7 cellular contexts compared by ENCODE assay signal in genomic region chr11:13316528-13316961, GRCh38. TPM values are rescaled to one million over a fixed set of nuclear protein-coding genes. Genes with fewer than 3 reads are reported as not detected.
DNase-seq lines count a peak whose midpoint lies in the region; ATAC-seq, FAIRE-seq and TF ChIP-seq lines count a peak whose summit lies in the region.

No MANE protein-coding gene starts in this region.

- peaks cover 47% of the 10 kb centered on the region for H3K4me1 ChIP-seq in CD8-positive, alpha-beta T cell (ENCODE audit: insufficient read depth, low read length)

- ATAC-seq in GM21381 (IDR thresholded peaks at IDR 0.05; ENCODE audit: unreplicated experiment) (peak; percentile 36), left colon (no peak)
- ATAC-seq in CD8-positive, alpha-beta T cell, result no peak

- H3K27me3 Mint-ChIP-seq in CD8-positive, alpha-beta T cell (ENCODE audit: low read depth), result no peaks in the 10 kb centered on the region

- no peak overlapping the region for H3K4me3 ChIP-seq in CD8-positive, alpha-beta T cell (ENCODE audit: low read depth, low read length)

- no peak for FAIRE-seq in HTR-8/SVneo (lab: Jason Lieb, UNC)

- POLR2A ChIA-PET in CD8-positive, alpha-beta T cell (lab: Charles Lee), result interaction anchor here (1.6 kb wide), 1 partner anchor 14 kb away, joined by 4 read pairs; no protein-coding TSS in a partner anchor

- CTCF ChIA-PET in CD8-positive, alpha-beta T cell (lab: Charles Lee), result interaction anchor here (2.7 kb wide), 1 partner anchor 19 kb away, joined by 14 read pairs; no protein-coding TSS in a partner anchor

- H3K4me1 Mint-ChIP-seq in CD8-positive, alpha-beta T cell (ENCODE audit: low read depth), result peaks cover 87% of the 10 kb centered on the region

- no peaks in the 10 kb centered on the region for H3K9me3 ChIP-seq in CD8-positive, alpha-beta T cell (ENCODE audit: low read length)

- H3K36me3 Mint-ChIP-seq in CD8-positive, alpha-beta T cell, result peaks cover 48% of the 10 kb centered on the region

- intact Hi-C loops in CD8-positive, alpha-beta T cell (cut with DNase I, micrococcal nuclease), result no loop called here
- intact Hi-C loops in left colon (cut with DNase I, micrococcal nuclease), result no loop called here

- no peak overlapping the region for H3K4me3 Mint-ChIP-seq in CD8-positive, alpha-beta T cell

- DNase-seq in HTR-8/SVneo (ENCODE audit: insufficient read length, low spot score) (peak; percentile 30), fibroblast of gingiva (ENCODE audit: low read depth) (peak; percentile 79), stromal cell of bone marrow (ENCODE audit: low read depth) (peak; percentile 65), 8988T (no peak), left colon (no peak)
- DNase-seq in CD8-positive, alpha-beta T cell, result no peak

- H3K27me3 ChIP-seq in CD8-positive, alpha-beta T cell (ENCODE audit: insufficient read depth, low read length), result no peaks in the 10 kb centered on the region

- peaks cover 5% of the 10 kb centered on the region for H3K36me3 ChIP-seq in CD8-positive, alpha-beta T cell (ENCODE audit: insufficient read depth, low read length)

- H3K27ac Mint-ChIP-seq in CD8-positive, alpha-beta T cell, result no peak overlapping the region

- no peak overlapping the region for H3K27ac ChIP-seq in CD8-positive, alpha-beta T cell (ENCODE audit: low read depth, low read length)

- TF ChIP-seq CTCF in CD8-positive, alpha-beta T cell (IDR thresholded peaks at IDR 0.05), result no peak

- no peaks in the 10 kb centered on the region for H3K9me3 Mint-ChIP-seq in CD8-positive, alpha-beta T cell

RNA-seq across cellular contexts. Expression of gene BMAL1, which starts 39.0 kb away (rescaled TPM):
- total RNA-seq in CD8-positive, alpha-beta T cell, result 100 to 1,000 TPM; 109 to 119 TPM
- total RNA-seq in left colon, result 10 to 100 TPM; 19.9 to 26.9 TPM

Comparison
In these comparisons a context has a peak if more than half of its experiments do, and no peak if none do; other contexts are left out.
1. DNase-seq: peak in HTR-8/SVneo (single experiment), fibroblast of gingiva (single experiment) and stromal cell of bone marrow (single experiment); none in 8988T (single experiment), CD8-positive, alpha-beta T cell (0 of 7) and left colon (0 of 2).